ENCODE assay signal across 8 cellular contexts in the genomic region with DNA sequence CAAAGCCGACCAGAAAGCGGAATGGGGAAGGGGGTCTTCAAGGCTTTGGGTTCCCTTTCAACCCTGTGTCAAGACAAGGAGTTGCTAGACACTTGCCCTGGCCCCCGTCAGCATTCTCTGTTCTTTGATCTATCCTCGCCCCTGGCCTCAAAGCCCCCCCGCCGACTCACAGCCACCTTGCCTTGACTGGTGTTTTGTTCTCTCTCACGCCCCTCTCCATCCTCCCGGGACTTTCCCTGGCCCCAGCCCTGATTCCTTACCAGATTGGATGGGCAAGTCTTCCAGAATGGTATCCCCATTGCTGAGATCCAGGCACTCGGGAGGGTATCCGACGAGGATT. TPM values are rescaled to one million over a fixed set of nuclear protein-coding genes. Genes with fewer than 3 reads are reported as not detected.
DNase-seq lines count a peak whose midpoint lies in the region; ATAC-seq, FAIRE-seq and TF ChIP-seq lines count a peak whose summit lies in the region.

No MANE protein-coding gene starts in this region.

- intact Hi-C loops in heart left ventricle (cut with DNase I) (loop anchor here in 5 of 10 donors (1.0 to 10.0 kb wide), 4 partner anchors 26 to 264 kb away; no protein-coding TSS in a partner anchor), left ventricle myocardium superior (cut with micrococcal nuclease) (no loop called here)

- peaks cover 10 to 16% of the 10 kb centered on the region in 2 donors for H3K36me3 Mint-ChIP-seq in activated naive CD4-positive, alpha-beta T cell treated with anti-CD3 and anti-CD28 coated beads, Interleukin-2, amount 50 U/mL, for 72 hours

- H3K4me1 ChIP-seq in heart left ventricle: peaks cover 3 to 80% (median 57%) of the 10 kb centered on the region in 12 donors
- H3K4me1 ChIP-seq in iPS-15b (ENCODE audit: control insufficient read depth, insufficient read depth, low read length): peaks cover 18% of the 10 kb centered on the region

- 1 to 2% (median 1%) methylated on average over 11 of the region's 11 CpGs for WGBS in heart left ventricle, 4 donors

- H3K27me3 ChIP-seq in heart left ventricle: no peaks in the 10 kb centered on the region
- H3K27me3 ChIP-seq in iPS-15b (ENCODE audit: control insufficient read depth, insufficient read depth, low read length): no peaks in the 10 kb centered on the region

- H3K4me3 ChIP-seq in heart left ventricle (peak overlapping the region; percentile 74 to 99 (median 90)), iPS-15b (ENCODE audit: low read depth, low read length) (peak overlapping the region; percentile 95)

- TF ChIP-seq CTCF in heart left ventricle (IDR thresholded peaks at IDR 0.05): no peak

- H3K27ac Mint-ChIP-seq in activated naive CD4-positive, alpha-beta T cell treated with anti-CD3 and anti-CD28 coated beads, Interleukin-2, amount 50 U/mL, for 72 hours: peak overlapping the region; percentile 96 to 99

- no peak for DNase-seq in heart left ventricle
- DNase-seq in left ventricle myocardium superior: no peak
- no peak for DNase-seq in activated naive CD4-positive, alpha-beta T cell treated with anti-CD3 and anti-CD28 coated beads, Interleukin-2, amount 50 U/mL, for 72 hours (ENCODE audit: low spot score in 2 of 2)
- peak; percentile 27 for DNase-seq in stimulated activated naive CD4-positive, alpha-beta T cell treated with Interleukin-2 at 50 U/mL for 16 hours (lab: John Stamatoyannopoulos, UW)
- no peak for DNase-seq in urothelium cell line (ENCODE audit: low spot score)
- no peak for DNase-seq in NCI-H187 treated with DMSO at 0.1 percent for 48 hours (lab: John Stamatoyannopoulos, UW)

- no peak for ATAC-seq in heart left ventricle
- no peak for ATAC-seq in left ventricle myocardium superior
- ATAC-seq in activated naive CD4-positive, alpha-beta T cell treated with anti-CD3 and anti-CD28 coated beads, Interleukin-2, amount 50 U/mL, for 72 hours: peak; percentile 1 to 20
- ATAC-seq in GM21528 (IDR thresholded peaks at IDR 0.05; ENCODE audit: low FRiP score, unreplicated experiment): no peak

- H3K9me3 ChIP-seq in heart left ventricle (no peaks in the 10 kb centered on the region), iPS-15b (ENCODE audit: control insufficient read depth, insufficient read depth, low read length) (no peaks in the 10 kb centered on the region)

- peak overlapping the region; percentile 55 to 97 (median 92) for H3K27ac ChIP-seq in heart left ventricle

- H3K36me3 ChIP-seq in heart left ventricle (peaks cover 0 to 41% (median 17%) of the 10 kb centered on the region in 9 donors), iPS-15b (ENCODE audit: control insufficient read depth, insufficient read depth, low read length) (peaks cover 10% of the 10 kb centered on the region)

- peak overlapping the region; percentile 92 for H3K9ac ChIP-seq in iPS-15b (ENCODE audit: low read depth, low read length)

- no peak for TF ChIP-seq POLR2A in heart left ventricle (IDR thresholded peaks at IDR 0.05)

- no peaks in the 10 kb centered on the region for H3K9me3 Mint-ChIP-seq in activated naive CD4-positive, alpha-beta T cell treated with anti-CD3 and anti-CD28 coated beads, Interleukin-2, amount 50 U/mL, for 72 hours

- no peak for FAIRE-seq in urothelium cell line (lab: Jason Lieb, UNC)

RNA-seq across cellular contexts. Expression of gene YOD1, which starts 0.6 kb away (rescaled TPM):
- total RNA-seq in heart left ventricle (1 to 10 TPM; 3.9 to 7.4 (median 6.1) TPM), left ventricle myocardium superior (4.9 TPM)
- polyA plus RNA-seq in heart left ventricle: 1 to 10 TPM; 1.9 to 4.5 TPM
- 10 to 100 TPM in 1 of 2 donors, 1 to 10 TPM in 1; 6.6 to 23.4 TPM for total RNA-seq in activated naive CD4-positive, alpha-beta T cell treated with anti-CD3 and anti-CD28 coated beads, Interleukin-2, amount 50 U/mL, for 72 hours

RNA-seq across cellular contexts. Expression of gene PFKFB2, which starts 2.7 kb away (rescaled TPM):
- total RNA-seq in heart left ventricle: 100 to 1,000 TPM in 3 of 9 donors, 10 to 100 TPM in 6; 34.2 to 130 (median 64.0) TPM
- polyA plus RNA-seq in heart left ventricle: 10 to 100 TPM; 16.0 to 45.7 TPM
- total RNA-seq in left ventricle myocardium superior: 99.0 TPM
- 1 to 10 TPM; 3.8 to 6.9 TPM for total RNA-seq in activated naive CD4-positive, alpha-beta T cell treated with anti-CD3 and anti-CD28 coated beads, Interleukin-2, amount 50 U/mL, for 72 hours

RNA-seq across cellular contexts. Expression of gene C1orf116, which starts 17.8 kb away (rescaled TPM):
- total RNA-seq in heart left ventricle (1 to 10 TPM in 3 of 9 donors, under 1 TPM in 6; 0.42 to 3.3 (median 0.85) TPM), left ventricle myocardium superior (2.0 TPM)
- polyA plus RNA-seq in heart left ventricle: under 1 TPM; 0.08 to 0.28 TPM
- under 1 TPM in 1 of 2 donors, not detected in 1; 0.06 TPM for total RNA-seq in activated naive CD4-positive, alpha-beta T cell treated with anti-CD3 and anti-CD28 coated beads, Interleukin-2, amount 50 U/mL, for 72 hours

RNA-seq across cellular contexts. Expression of gene C4BPB, which starts 38.3 kb away (rescaled TPM):
- 1 to 10 TPM in 2 of 9 donors, under 1 TPM in 1, not detected in 6; 0.20 to 3.3 (median 1.3) TPM for total RNA-seq in heart left ventricle
- polyA plus RNA-seq in heart left ventricle: not detected
- total RNA-seq in left ventricle myocardium superior: not detected
- 1 to 10 TPM; 8.3 to 8.9 TPM for total RNA-seq in activated naive CD4-positive, alpha-beta T cell treated with anti-CD3 and anti-CD28 coated beads, Interleukin-2, amount 50 U/mL, for 72 hours

RNA-seq across cellular contexts. Expression of gene C4BPA, which starts 53.6 kb away (rescaled TPM):
- total RNA-seq in heart left ventricle (not detected), left ventricle myocardium superior (not detected)
- polyA plus RNA-seq in heart left ventricle: under 1 TPM in 1 of 2 donors, not detected in 1; 0.03 TPM
- total RNA-seq in activated naive CD4-positive, alpha-beta T cell treated with anti-CD3 and anti-CD28 coated beads, Interleukin-2, amount 50 U/mL, for 72 hours: not detected

Comparison
In these comparisons a context has a peak if more than half of its experiments do, and no peak if none do; other contexts are left out.
1. ATAC-seq: peak in activated naive CD4-positive, alpha-beta T cell treated with anti-CD3 and anti-CD28 coated beads, Interleukin-2, amount 50 U/mL, for 72 hours (2 of 2); none in heart left ventricle (0 of 4), left ventricle myocardium superior (single experiment) and GM21528 (single experiment).
2. RNA of gene PFKFB2, which starts 2.7 kb away (total RNA-seq): 99.0 TPM in left ventricle myocardium superior (single experiment) and 34.2 to 130 TPM in heart left ventricle; 3.8 to 6.9 TPM in activated naive CD4-positive, alpha-beta T cell treated with anti-CD3 and anti-CD28 coated beads, Interleukin-2, amount 50 U/mL, for 72 hours; every median in the first group is over 4 times any median in the second.